In the genomic region with DNA sequence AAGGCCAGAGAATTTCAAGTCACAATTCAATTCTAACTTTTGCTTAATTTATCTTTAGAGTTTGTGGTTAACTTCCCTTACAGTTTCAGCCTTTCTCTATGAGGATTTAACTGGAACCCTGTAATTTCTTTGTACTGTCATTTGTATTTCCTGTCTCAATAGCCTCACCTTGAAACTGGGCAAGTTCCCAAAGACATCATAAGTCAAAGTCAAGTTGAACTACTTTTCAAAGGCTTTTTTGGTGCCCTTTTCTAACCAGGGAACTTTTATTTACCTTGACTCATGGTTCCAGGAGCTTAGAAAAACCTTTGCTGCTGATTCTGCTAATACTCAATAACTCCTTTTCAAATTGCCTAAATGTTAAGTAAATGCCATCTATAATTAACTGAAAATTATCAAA, we compare ENCODE assay signal across 20 cellular contexts.
DNase-seq lines count a peak whose midpoint lies in the region; ATAC-seq, FAIRE-seq and TF ChIP-seq lines count a peak whose summit lies in the region.
"Had no signal": no experiment of that assay in that cellular context is flagged by ENCODE, and none has a peak within 500 bp of the region (broad histone marks: within the 10 kb centered on the region; RNA-seq: fewer than 3 reads in every experiment).

No MANE protein-coding gene starts in this region.

- H3K27ac ChIP-seq in astrocyte (ENCODE audit: low read depth, low read length) (no peak overlapping the region), HepG2 (ENCODE audit: extremely low read length, insufficient read depth, low read length) (no peak overlapping the region), testis (no peak overlapping the region)
- H3K27ac ChIP-seq: esophagus muscularis mucosa, KMS-11, WERI-Rb-1 had no signal

- in situ Hi-C loops in Caki2 (cut with HindIII; ENCODE audit: low pct_unique_long_range_greater_than_20kb, low sequenced_read_pairs) (no loop called here), HepG2 (cut with HindIII; ENCODE audit: extremely low pct_ligation_motif_present, low pct_unique_long_range_greater_than_20kb) (no loop called here)

- TF ChIP-seq RAD21 in HepG2 (CRISPR knock-in tag; IDR thresholded peaks at IDR 0.05) = no peak

- intact Hi-C loops in HepG2 (cut with micrococcal nuclease; ENCODE audit: unreplicated experiment) (loop anchor here (2.0 to 5.0 kb wide), 5 partner anchors 45 to 315 kb away; no protein-coding TSS in a partner anchor), testis (cut with DNase I; ENCODE audit: low total_unique reads) (no loop called here)

- H3K79me2 ChIP-seq in astrocyte (ENCODE audit: insufficient read depth, low read length) (no peaks in the 10 kb centered on the region), HepG2 (ENCODE audit: insufficient read depth, low read length) (no peaks in the 10 kb centered on the region)

- H3K9ac ChIP-seq in astrocyte (ENCODE audit: low read length) = no peak overlapping the region
- no peak overlapping the region for H3K9ac ChIP-seq in HepG2 (ENCODE audit: insufficient read depth, low read depth, low read length)
- H3K9ac ChIP-seq: KMS-11 had no signal

- H3K4me1 ChIP-seq in astrocyte (ENCODE audit: insufficient read depth, low read length) = peaks cover 10% of the 10 kb centered on the region
- peaks cover 93% of the 10 kb centered on the region for H3K4me1 ChIP-seq in HepG2 (ENCODE audit: insufficient read depth, low read length)
- peaks cover 23% of the 10 kb centered on the region for H3K4me1 ChIP-seq in testis

- peak; percentile 35 for DNase-seq in Caki2 (ENCODE audit: low read depth)
- peak; percentile 81 for DNase-seq in HT1080 (ENCODE audit: low read depth)
- DNase-seq in astrocyte (ENCODE audit: low read depth) = peak; percentile 57
- DNase-seq in HepG2 (ENCODE audit: low spot score) = peak; percentile 95
- no peak for DNase-seq in stimulated activated CD4-positive, alpha-beta T cell treated with anti-CD3 and anti-CD28 coated beads, Interleukin-4, amount 100 ng/mL, for 1 hour
- DNase-seq in DMS79 (lab: John Stamatoyannopoulos, UW) = no peak
- DNase-seq in testis = no peak
- no peak for DNase-seq in iPS-NIHi11 (ENCODE audit: low spot score)
- DNase-seq: activated gamma-delta T cell treated with Interleukin-2 at 50 U/mL for 16 hours; aorta; left cardiac atrium; NCI-H1694; NCI-H510A; stimulated activated CD4-positive, alpha-beta T cell treated with anti-CD3 and anti-CD28 coated beads, Interleukin-12 subunit alpha, Interleukin-12 subunit beta, amount 100 ng/mL, for 4 hours; T-helper 1 cell; WERI-Rb-1 had no signal

- H3K4me2 ChIP-seq in astrocyte (ENCODE audit: low read length) (peak overlapping the region; percentile 19), HepG2 (ENCODE audit: low read depth, low read length) (0 out of 2 replicates have a peak overlapping the region, but pooled peaks have one; percentile 2)
- H3K4me2 ChIP-seq: KMS-11 had no signal

- H3K9me3 Mint-ChIP-seq in astrocyte (ENCODE audit: unreplicated experiment) = no peaks in the 10 kb centered on the region
- H3K9me3 Mint-ChIP-seq: dendritic cell treated with granulocyte-macrophage colony-stimulating factor and Interleukin-4, amounts not matched to agents 40 ng/mL and 50 ng/mL, for 4 days had no signal

- TF ChIP-seq EP300 in HepG2 (IDR thresholded peaks at IDR 0.05; ENCODE audit: low read depth in 2 of 2, low read length in 2 of 2) = peak in 1 of 2 experiments; percentile 90; a peak in 2 of 4 replicates
- TF ChIP-seq EP300 in HepG2 (CRISPR knock-in tag; IDR thresholded peaks at IDR 0.05; ENCODE audit: borderline replicate concordance) = 0 out of 2 replicates have a peak, but pooled peaks have one; percentile 32

- peak; percentile 70 for ATAC-seq in HepG2
- ATAC-seq: left cardiac atrium had no signal

- H3K36me3 ChIP-seq in astrocyte (ENCODE audit: insufficient read depth, low read length) (no peaks in the 10 kb centered on the region), HepG2 (replicated peaks in 1 of 2; ENCODE audit: control insufficient read depth in 1 of 2, insufficient read depth in 2 of 2, low read length in 2 of 2) (no peaks in the 10 kb centered on the region), testis (ENCODE audit: low read depth, missing control alignments) (no peaks in the 10 kb centered on the region)
- H3K36me3 ChIP-seq: esophagus muscularis mucosa, WERI-Rb-1 had no signal

- FAIRE-seq in astrocyte (lab: Jason Lieb, UNC) (no peak), HepG2 (lab: Jason Lieb, UNC) (peak; percentile 66)
- FAIRE-seq: D721Med had no signal

- H3K27ac Mint-ChIP-seq in astrocyte (ENCODE audit: unreplicated experiment) = no peak overlapping the region
- H3K27ac Mint-ChIP-seq: dendritic cell treated with granulocyte-macrophage colony-stimulating factor and Interleukin-4, amounts not matched to agents 40 ng/mL and 50 ng/mL, for 4 days had no signal

- H3K27me3 ChIP-seq in astrocyte (ENCODE audit: insufficient read depth, low read length) = no peaks in the 10 kb centered on the region
- H3K27me3 ChIP-seq in HepG2 (ENCODE audit: control insufficient read depth in 1 of 2, insufficient read depth in 2 of 2, low read length in 2 of 2) = no peaks in the 10 kb centered on the region
- H3K27me3 ChIP-seq in testis = no peaks in the 10 kb centered on the region
- H3K27me3 ChIP-seq: esophagus muscularis mucosa had no signal

- no TSS peak for BruUV-seq in HepG2 (replicated peaks; lab: Mats Ljungman, UMichigan)

- H3K4me3 Mint-ChIP-seq in astrocyte (ENCODE audit: unreplicated experiment) = no peak overlapping the region
- H3K4me3 Mint-ChIP-seq: dendritic cell treated with granulocyte-macrophage colony-stimulating factor and Interleukin-4, amounts not matched to agents 40 ng/mL and 50 ng/mL, for 4 days had no signal

- H3K9me3 ChIP-seq in astrocyte (ENCODE audit: insufficient read depth, low read depth, low read length) (no peaks in the 10 kb centered on the region), HepG2 (ENCODE audit: low read length) (no peaks in the 10 kb centered on the region), testis (no peaks in the 10 kb centered on the region)
- H3K9me3 ChIP-seq: esophagus muscularis mucosa had no signal

- H2AFZ ChIP-seq in astrocyte (ENCODE audit: low read depth, low read length) = no peak overlapping the region
- H2AFZ ChIP-seq in HepG2 (ENCODE audit: low read length) = no peak overlapping the region

- H4K20me1 ChIP-seq in astrocyte (ENCODE audit: insufficient read depth, low read length) = no peaks in the 10 kb centered on the region
- H4K20me1 ChIP-seq in HepG2 (ENCODE audit: insufficient read depth, low read length) = no peaks in the 10 kb centered on the region

- TF ChIP-seq CTCF in astrocyte (IDR thresholded peaks at IDR 0.05; ENCODE audit: insufficient read depth, low read depth, low read length) = no peak
- TF ChIP-seq CTCF in HepG2 (CRISPR knock-in tag; IDR thresholded peaks at IDR 0.05) = no peak
- no peak for TF ChIP-seq CTCF in testis (IDR thresholded peaks at IDR 0.05)

- TF ChIP-seq POLR2A in HepG2 (IDR thresholded peaks at IDR 0.05; ENCODE audit: insufficient read depth in 1 of 2, low read depth in 2 of 2, low read length in 2 of 2) (no peak), testis (IDR thresholded peaks at IDR 0.05) (no peak)

- no peaks in the 10 kb centered on the region for H3K36me3 Mint-ChIP-seq in astrocyte (ENCODE audit: low read depth, unreplicated experiment)

- peaks cover 34% of the 10 kb centered on the region for H3K4me1 Mint-ChIP-seq in astrocyte (ENCODE audit: low read depth, unreplicated experiment)

- CTCF ChIA-PET in HepG2 (lab: Yijun Ruan, JAX; ENCODE audit: low intra/inter-chr PET ratio, low total read pairs) = no interaction called here

- POLR2A ChIA-PET in HepG2 (lab: Yijun Ruan, JAX) = interaction anchor here (0.6 to 1.7 kb wide), 5 partner anchors 14 to 278 kb away, joined by 3 to 5 read pairs (median 4); no protein-coding TSS in a partner anchor

- H3K4me3 ChIP-seq in astrocyte (ENCODE audit: insufficient read depth, low read depth, low read length) (no peak overlapping the region), HepG2 (replicated peaks in 1 of 3; ENCODE audit: insufficient read depth in 1 of 3, low read depth in 2 of 3, low read length in 3 of 3) (no peak overlapping the region), testis (no peak overlapping the region)
- H3K4me3 ChIP-seq: esophagus muscularis mucosa had no signal

- H3K27me3 Mint-ChIP-seq in astrocyte (ENCODE audit: low read depth, unreplicated experiment) = no peaks in the 10 kb centered on the region
- H3K27me3 Mint-ChIP-seq: dendritic cell treated with granulocyte-macrophage colony-stimulating factor and Interleukin-4, amounts not matched to agents 40 ng/mL and 50 ng/mL, for 4 days had no signal

TF ChIP-seq in HepG2, 621 proteins besides CTCF, POLR2A, EP300 and RAD21 (continues in another document):
- TF ChIP-seq ZNF891 (CRISPR knock-in tag; IDR thresholded peaks at IDR 0.05) (no peak), ATF5 (CRISPR knock-in tag; IDR thresholded peaks at IDR 0.05; ENCODE audit: low read depth) (no peak), RORA (CRISPR knock-in tag; IDR thresholded peaks at IDR 0.05) (no peak), RARA (CRISPR knock-in tag; IDR thresholded peaks at IDR 0.05) (peak; percentile 99), KDM2A (CRISPR knock-in tag; IDR thresholded peaks at IDR 0.05; ENCODE audit: borderline replicate concordance, low read depth) (no peak), PATZ1 (CRISPR knock-in tag; IDR thresholded peaks at IDR 0.05) (0 out of 2 replicates have a peak, but pooled peaks have one; percentile 17), RFX3 (CRISPR knock-in tag; IDR thresholded peaks at IDR 0.05) (no peak), HCFC1 (IDR thresholded peaks at IDR 0.05; ENCODE audit: low read depth, low read length) (no peak)

Comparison
In these comparisons a context has a peak if more than half of its experiments do, and no peak if none do; other contexts are left out.
1. DNase-seq: peak in Caki2 (single experiment), HT1080 (single experiment), astrocyte (single experiment) and HepG2 (single experiment); none in stimulated activated CD4-positive, alpha-beta T cell treated with anti-CD3 and anti-CD28 coated beads, Interleukin-4, amount 100 ng/mL, for 1 hour (single experiment), DMS79 (single experiment), testis (single experiment) and iPS-NIHi11 (single experiment).